1 cellular context compared by ENCODE assay signal in the genomic region with DNA sequence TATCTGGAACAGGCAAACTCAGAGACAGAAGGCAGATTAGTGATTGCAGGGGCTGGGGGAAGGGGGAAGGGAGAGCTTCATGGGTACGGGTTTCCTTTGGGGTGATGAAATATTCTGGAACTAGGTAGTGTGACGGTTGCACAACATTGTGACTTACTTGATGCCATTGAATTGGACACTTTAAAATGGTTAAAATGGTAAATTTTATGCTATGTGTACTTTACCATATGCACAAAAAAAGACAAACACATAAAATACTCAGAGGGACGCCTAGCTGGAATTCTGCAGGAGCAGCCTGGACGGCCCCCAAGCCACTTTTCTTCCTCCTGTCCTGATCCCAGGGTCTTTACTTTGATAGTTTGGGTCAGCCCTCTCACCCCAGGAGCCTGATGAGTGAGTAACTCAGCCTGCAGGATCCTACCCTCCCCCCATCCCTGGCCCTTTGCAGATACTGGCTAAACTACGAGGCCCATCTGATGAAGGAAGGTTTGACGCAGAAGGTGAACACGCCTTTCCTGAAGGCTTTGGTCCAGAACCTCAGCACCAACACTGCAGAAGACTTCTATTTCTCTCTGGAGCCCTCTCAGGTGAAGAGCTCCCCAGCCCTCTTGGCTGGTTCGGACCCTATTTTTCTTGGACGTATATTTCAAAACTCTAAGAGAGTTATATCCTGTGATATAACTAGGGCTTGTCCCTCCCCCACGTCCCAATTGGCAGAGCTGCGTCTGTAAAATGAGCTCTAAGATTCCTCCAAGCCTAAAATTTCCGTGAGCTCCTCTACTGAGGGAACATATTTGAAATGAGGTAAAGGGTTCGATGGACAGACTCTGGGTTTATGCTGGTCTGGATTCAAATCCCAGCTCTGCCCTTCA.
TF ChIP-seq lines count a peak whose summit lies in the region.

No MANE protein-coding gene starts in this region.

TF ChIP-seq in K562, 482 proteins besides CTCF, POLR2A, EP300 and RAD21 (continued from another document and continues in another):
- TF ChIP-seq, protein P1, sequence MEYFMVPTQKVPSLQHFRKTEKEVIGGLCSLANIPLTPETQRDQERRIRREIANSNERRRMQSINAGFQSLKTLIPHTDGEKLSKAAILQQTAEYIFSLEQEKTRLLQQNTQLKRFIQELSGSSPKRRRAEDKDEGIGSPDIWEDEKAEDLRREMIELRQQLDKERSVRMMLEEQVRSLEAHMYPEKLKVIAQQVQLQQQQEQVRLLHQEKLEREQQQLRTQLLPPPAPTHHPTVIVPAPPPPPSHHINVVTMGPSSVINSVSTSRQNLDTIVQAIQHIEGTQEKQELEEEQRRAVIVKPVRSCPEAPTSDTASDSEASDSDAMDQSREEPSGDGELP (CRISPR knock-in tag; IDR thresholded peaks at IDR 0.05; ENCODE audit: borderline replicate concordance), result peak; percentile 47; the same call in 1 of the 2 replicates
- no peak for TF ChIP-seq FUS (optimal IDR thresholded peaks at IDR 0.05; ENCODE audit: low read depth, low read length)
- peak; percentile 50 for TF ChIP-seq CBFA2T2 (conservative IDR thresholded peaks at IDR 0.05)
- TF ChIP-seq U2AF2 (optimal IDR thresholded peaks at IDR 0.05; ENCODE audit: low read depth, low read length), result no peak
- 0 out of 2 replicates have a peak, but pooled peaks have one; percentile 28 for TF ChIP-seq LCOR (CRISPR knock-in tag; IDR thresholded peaks at IDR 0.05)
- TF ChIP-seq ARID2 (IDR thresholded peaks at IDR 0.05), result no peak
- TF ChIP-seq, protein P2, sequence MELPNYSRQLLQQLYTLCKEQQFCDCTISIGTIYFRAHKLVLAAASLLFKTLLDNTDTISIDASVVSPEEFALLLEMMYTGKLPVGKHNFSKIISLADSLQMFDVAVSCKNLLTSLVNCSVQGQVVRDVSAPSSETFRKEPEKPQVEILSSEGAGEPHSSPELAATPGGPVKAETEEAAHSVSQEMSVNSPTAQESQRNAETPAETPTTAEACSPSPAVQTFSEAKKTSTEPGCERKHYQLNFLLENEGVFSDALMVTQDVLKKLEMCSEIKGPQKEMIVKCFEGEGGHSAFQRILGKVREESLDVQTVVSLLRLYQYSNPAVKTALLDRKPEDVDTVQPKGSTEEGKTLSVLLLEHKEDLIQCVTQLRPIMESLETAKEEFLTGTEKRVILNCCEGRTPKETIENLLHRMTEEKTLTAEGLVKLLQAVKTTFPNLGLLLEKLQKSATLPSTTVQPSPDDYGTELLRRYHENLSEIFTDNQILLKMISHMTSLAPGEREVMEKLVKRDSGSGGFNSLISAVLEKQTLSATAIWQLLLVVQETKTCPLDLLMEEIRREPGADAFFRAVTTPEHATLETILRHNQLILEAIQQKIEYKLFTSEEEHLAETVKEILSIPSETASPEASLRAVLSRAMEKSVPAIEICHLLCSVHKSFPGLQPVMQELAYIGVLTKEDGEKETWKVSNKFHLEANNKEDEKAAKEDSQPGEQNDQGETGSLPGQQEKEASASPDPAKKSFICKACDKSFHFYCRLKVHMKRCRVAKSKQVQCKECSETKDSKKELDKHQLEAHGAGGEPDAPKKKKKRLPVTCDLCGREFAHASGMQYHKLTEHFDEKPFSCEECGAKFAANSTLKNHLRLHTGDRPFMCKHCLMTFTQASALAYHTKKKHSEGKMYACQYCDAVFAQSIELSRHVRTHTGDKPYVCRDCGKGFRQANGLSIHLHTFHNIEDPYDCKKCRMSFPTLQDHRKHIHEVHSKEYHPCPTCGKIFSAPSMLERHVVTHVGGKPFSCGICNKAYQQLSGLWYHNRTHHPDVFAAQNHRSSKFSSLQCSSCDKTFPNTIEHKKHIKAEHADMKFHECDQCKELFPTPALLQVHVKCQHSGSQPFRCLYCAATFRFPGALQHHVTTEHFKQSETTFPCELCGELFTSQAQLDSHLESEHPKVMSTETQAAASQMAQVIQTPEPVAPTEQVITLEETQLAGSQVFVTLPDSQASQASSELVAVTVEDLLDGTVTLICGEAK (IDR thresholded peaks at IDR 0.05), result no peak
- TF ChIP-seq, protein P2 (CRISPR knock-in tag; IDR thresholded peaks at IDR 0.05), result no peak
- TF ChIP-seq, protein P3, sequence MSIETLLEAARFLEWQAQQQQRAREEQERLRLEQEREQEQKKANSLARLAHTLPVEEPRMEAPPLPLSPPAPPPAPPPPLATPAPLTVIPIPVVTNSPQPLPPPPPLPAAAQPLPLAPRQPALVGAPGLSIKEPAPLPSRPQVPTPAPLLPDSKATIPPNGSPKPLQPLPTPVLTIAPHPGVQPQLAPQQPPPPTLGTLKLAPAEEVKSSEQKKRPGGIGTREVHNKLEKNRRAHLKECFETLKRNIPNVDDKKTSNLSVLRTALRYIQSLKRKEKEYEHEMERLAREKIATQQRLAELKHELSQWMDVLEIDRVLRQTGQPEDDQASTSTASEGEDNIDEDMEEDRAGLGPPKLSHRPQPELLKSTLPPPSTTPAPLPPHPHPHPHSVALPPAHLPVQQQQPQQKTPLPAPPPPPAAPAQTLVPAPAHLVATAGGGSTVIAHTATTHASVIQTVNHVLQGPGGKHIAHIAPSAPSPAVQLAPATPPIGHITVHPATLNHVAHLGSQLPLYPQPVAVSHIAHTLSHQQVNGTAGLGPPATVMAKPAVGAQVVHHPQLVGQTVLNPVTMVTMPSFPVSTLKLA (conservative IDR thresholded peaks at IDR 0.05), result 0 out of 4 replicates have a peak, but pooled peaks of 1 of the 2 experiments have one; percentile 17
- TF ChIP-seq ADNP (tag; IDR thresholded peaks at IDR 0.05), result no peak
- peak; percentile 33; the same call in 1 of the 2 replicates for TF ChIP-seq ATF4 (CRISPR knock-in tag; IDR thresholded peaks at IDR 0.05)
- TF ChIP-seq HBP1 (CRISPR knock-in tag; IDR thresholded peaks at IDR 0.05), result no peak
- TF ChIP-seq DDX20 (tag; IDR thresholded peaks at IDR 0.05; ENCODE audit: low read depth), result no peak
- TF ChIP-seq CHD7 (IDR thresholded peaks at IDR 0.05; ENCODE audit: low read depth, low read length), result no peak
- TF ChIP-seq CTBP1 (IDR thresholded peaks at IDR 0.05; ENCODE audit: borderline replicate concordance), result peak; percentile 87
- no peak for TF ChIP-seq TBP (optimal IDR thresholded peaks at IDR 0.05; ENCODE audit: low read depth, low read length)
- no peak for TF ChIP-seq SETDB1 (IDR thresholded peaks at IDR 0.05; ENCODE audit: low read length)
- TF ChIP-seq ZNF274 (IDR thresholded peaks at IDR 0.05; ENCODE audit: borderline replicate concordance, low read depth, low read length), result no peak
- TF ChIP-seq MTA3 (IDR thresholded peaks at IDR 0.05; ENCODE audit: borderline replicate concordance), result no peak
- no peak for TF ChIP-seq CHD1 (IDR thresholded peaks at IDR 0.05; ENCODE audit: low read length)
